ENCODE assay signal across 8 cellular contexts in genomic region chr16:30698139-30698815, GRCh38.
DNase-seq lines count a peak whose midpoint lies in the region; ATAC-seq lines count a peak whose summit lies in the region.

No MANE protein-coding gene starts in this region.

- DNase-seq in AG20443 (ENCODE audit: low spot score) (peak; percentile 100), NCI-H345 (lab: John Stamatoyannopoulos, UW) (peak; percentile 95), caudate nucleus (lab: John Stamatoyannopoulos, UW) (peak in 60 of 61 donors; percentile 54 to 98 (median 90)), islet precursor cell (peak; percentile 99)
- peak; percentile 94 to 98 (median 96) for DNase-seq in activated CD4-positive, CD25-positive, alpha-beta regulatory T cell (lab: John Stamatoyannopoulos, UW)
- DNase-seq in stimulated activated CD4-positive, alpha-beta T cell treated with anti-CD3 and anti-CD28 coated beads, Interleukin-12 subunit alpha, Interleukin-12 subunit beta, amount 100 ng/mL, for 24 hours (ENCODE audit: low read depth in 2 of 2), result peak; percentile 98

- H3K27ac ChIP-seq in caudate nucleus (ENCODE audit: low read depth, low read length), result peak overlapping the region; percentile 100

- ATAC-seq in GM19035 (IDR thresholded peaks at IDR 0.05; ENCODE audit: unreplicated experiment), result peak; percentile 86
- ATAC-seq in HG03280 (IDR thresholded peaks at IDR 0.05; ENCODE audit: unreplicated experiment), result peak; percentile 66

Comparison
In these comparisons a context has a peak if more than half of its experiments do, and no peak if none do; other contexts are left out.
1. Peak in every context shown above with its lines: DNase-seq, ATAC-seq and H3K27ac ChIP-seq.